Comparison of ENCODE assay signal across 17 cellular contexts in the genomic region with DNA sequence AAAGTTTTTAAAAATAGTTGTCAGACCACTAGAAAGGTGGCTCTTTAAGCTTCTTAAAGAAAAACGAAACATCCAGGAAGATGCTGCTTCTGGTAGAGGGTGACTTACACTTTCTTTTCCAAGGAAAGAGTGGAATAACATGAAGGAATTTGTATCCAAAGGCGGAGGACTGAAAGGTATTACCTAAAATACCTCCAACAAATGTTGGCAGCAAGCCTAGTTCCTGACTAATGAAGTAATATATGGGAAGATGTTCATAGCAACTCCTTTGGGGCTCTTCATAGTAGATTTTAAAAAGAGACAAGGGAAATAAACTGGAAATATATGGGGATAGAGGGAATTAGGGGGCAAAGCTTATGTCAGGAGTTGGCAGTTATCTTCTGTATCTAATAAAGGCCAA.
DNase-seq lines count a peak whose midpoint lies in the region; ATAC-seq, FAIRE-seq and TF ChIP-seq lines count a peak whose summit lies in the region.
"Had no signal": no experiment of that assay in that cellular context is flagged by ENCODE, and none has a peak within 500 bp of the region (broad histone marks: within the 10 kb centered on the region; RNA-seq: fewer than 3 reads in every experiment).

No MANE protein-coding gene starts in this region.

- no peak overlapping the region for H3K27ac Mint-ChIP-seq in progenitor cell of endocrine pancreas
- H3K27ac Mint-ChIP-seq: CD4-positive, alpha-beta memory T cell had no signal

- no peak for ATAC-seq in GM18870 (IDR thresholded peaks at IDR 0.05; ENCODE audit: unreplicated experiment)

- peaks cover 21% of the 10 kb centered on the region for H3K36me3 Mint-ChIP-seq in progenitor cell of endocrine pancreas (ENCODE audit: insufficient read depth)
- H3K36me3 Mint-ChIP-seq: CD4-positive, alpha-beta memory T cell had no signal

- no peak for FAIRE-seq in D721Med (lab: Jason Lieb, UNC)
- FAIRE-seq: H1 had no signal

- no peaks in the 10 kb centered on the region for H3K9me3 Mint-ChIP-seq in progenitor cell of endocrine pancreas (ENCODE audit: low read depth)
- H3K9me3 Mint-ChIP-seq: CD4-positive, alpha-beta memory T cell had no signal

- TF ChIP-seq CTCF in D721Med (IDR thresholded peaks at IDR 0.05; ENCODE audit: insufficient read depth, missing control alignments) (no peak), progenitor cell of endocrine pancreas (IDR thresholded peaks at IDR 0.05; ENCODE audit: unreplicated experiment) (no peak)

- no peak overlapping the region for H3K4me3 Mint-ChIP-seq in progenitor cell of endocrine pancreas (ENCODE audit: low read depth)
- H3K4me3 Mint-ChIP-seq: CD4-positive, alpha-beta memory T cell had no signal

- DNase-seq in A172 (ENCODE audit: low spot score) (peak; percentile 23), NCI-H226 (peak; percentile 72), astrocyte of the hippocampus (ENCODE audit: low read depth, low spot score) (peak; percentile 28), iris pigment epithelial cell (ENCODE audit: low read depth) (peak; percentile 7), D721Med (ENCODE audit: insufficient read length, low spot score) (no peak), hypothalamus (lab: John Stamatoyannopoulos, UW) (no peak), progenitor cell of endocrine pancreas (ENCODE audit: low spot score, unreplicated experiment) (no peak)
- DNase-seq: CD4-positive, alpha-beta memory T cell; DMS79; KBM-7; NCI-H1417 treated with DMSO at 0.1 percent for 48 hours; NCI-H187 treated with DMSO at 0.1 percent for 48 hours; NCI-H2171; NCI-H446 treated with DMSO at 0.1 percent for 48 hours; SIG-M5 had no signal

- no peaks in the 10 kb centered on the region for H3K27me3 Mint-ChIP-seq in progenitor cell of endocrine pancreas

- peaks cover 8% of the 10 kb centered on the region for H3K4me1 Mint-ChIP-seq in progenitor cell of endocrine pancreas (ENCODE audit: low read depth)

Comparison
In these comparisons a context has a peak if more than half of its experiments do, and no peak if none do; other contexts are left out.
1. DNase-seq: peak in A172 (single experiment), NCI-H226 (single experiment), astrocyte of the hippocampus (single experiment) and iris pigment epithelial cell (single experiment); none in D721Med (single experiment), hypothalamus (0 of 51) and progenitor cell of endocrine pancreas (single experiment).